In the genomic region with DNA sequence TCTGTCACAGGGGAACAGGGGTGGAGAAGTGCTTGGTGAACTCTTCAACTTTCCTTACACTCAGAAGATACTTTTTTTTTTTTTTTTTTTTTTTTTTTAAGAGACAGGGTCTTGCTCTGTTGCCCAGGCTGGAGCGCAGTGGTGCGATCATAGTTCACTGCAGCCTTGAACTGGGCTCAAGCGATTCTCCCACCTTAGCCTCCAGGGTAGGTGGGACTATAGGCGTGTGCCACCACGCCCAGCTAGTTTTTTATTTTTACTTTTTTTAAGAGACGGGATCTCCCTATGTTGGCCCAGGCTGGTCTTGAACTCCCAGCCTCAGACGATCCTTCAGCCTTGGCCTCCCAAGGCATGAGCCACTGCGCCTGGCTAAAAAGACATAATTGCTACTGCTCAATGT, we compare ENCODE assay signal across 28 cellular contexts.
"Had no signal": no experiment of that assay in that cellular context is flagged by ENCODE, and none has a peak within 500 bp of the region (broad histone marks: within the 10 kb centered on the region; RNA-seq: fewer than 3 reads in every experiment).

No MANE protein-coding gene starts in this region.

- H3K27ac Mint-ChIP-seq: activated naive CD4-positive, alpha-beta T cell treated with anti-CD3 and anti-CD28 coated beads, Interleukin-2, amount 50 U/mL, for 72 hours; activated T-helper 2 cell treated with anti-CD3 and anti-CD28 coated beads, Interferon-gamma antibody, Interleukin-2, Interleukin-4, amounts not matched to agents 10 μg/mL and 5 μg/mL and 100 μg/mL, durations not matched to agents 14 hours and 24 hours and 36 hours; nephron; progenitor cell of endocrine pancreas; T-helper 1 cell treated with Interleukin-12 subunit alpha and Interleukin-12 subunit beta and Interleukin-4 antibody, amounts not matched to agents 30 μg/mL and 1 μg/mL, for 36 hours had no signal

- H3K27ac ChIP-seq: ovary, testis, transverse colon, VCaP had no signal

- H3K27me3 Mint-ChIP-seq: progenitor cell of endocrine pancreas had no signal

- H3K4me3 Mint-ChIP-seq: immature natural killer cell; nephron; T-helper 1 cell treated with Interleukin-12 subunit alpha and Interleukin-12 subunit beta and Interleukin-4 antibody, amounts not matched to agents 30 μg/mL and 1 μg/mL, for 36 hours had no signal

- H3K36me3 ChIP-seq: ovary, transverse colon had no signal

- DNase-seq: activated CD4-positive, alpha-beta T cell treated with anti-CD3 and anti-CD28 coated beads for 48 hours; activated CD4-positive, alpha-beta T cell treated with anti-CD3 and anti-CD28 coated beads, Interleukin-2, amount 50 U/mL, for 48 hours; activated CD8-positive, alpha-beta memory T cell treated with anti-CD3 and anti-CD28 coated beads for 24 hours; anterior cingulate cortex; cerebellar nuclear complex; cortex of kidney; foreskin fibroblast; hypothalamus; immature natural killer cell; kidney; left colon; mammary epithelial cell; ovary; retina; stimulated activated CD4-positive, alpha-beta T cell treated with anti-CD3 and anti-CD28 coated beads, Interleukin-15, amount 100 ng/mL, for 24 hours; stimulated activated CD4-positive, alpha-beta T cell treated with anti-CD3 and anti-CD28 coated beads, Interleukin-2, amount 100 ng/mL, for 48 hours; stimulated activated naive CD4-positive, alpha-beta T cell treated with Interleukin-2 at 50 U/mL for 16 hours; SW 1271; T-helper 9 cell; testis had no signal

- ATAC-seq: activated CD4-positive, CD25-positive, alpha-beta regulatory T cell treated with anti-CD3 and anti-CD28 coated beads, Interleukin-2, amount 50 U/mL, for 24 hours; activated naive CD4-positive, alpha-beta T cell treated with anti-CD3 and anti-CD28 coated beads, Interleukin-2, amount 50 U/mL, for 72 hours; left colon had no signal

- H3K9me3 Mint-ChIP-seq: activated naive CD4-positive, alpha-beta T cell treated with anti-CD3 and anti-CD28 coated beads, Interleukin-2, amount 50 U/mL, for 72 hours; activated T-helper 2 cell treated with anti-CD3 and anti-CD28 coated beads, Interferon-gamma antibody, Interleukin-2, Interleukin-4, amounts not matched to agents 10 μg/mL and 5 μg/mL and 100 μg/mL, durations not matched to agents 14 hours and 24 hours and 36 hours; immature natural killer cell; nephron; T-helper 1 cell treated with Interleukin-12 subunit alpha and Interleukin-12 subunit beta and Interleukin-4 antibody, amounts not matched to agents 30 μg/mL and 1 μg/mL, for 36 hours had no signal

- H3K36me3 Mint-ChIP-seq: activated naive CD4-positive, alpha-beta T cell treated with anti-CD3 and anti-CD28 coated beads, Interleukin-2, amount 50 U/mL, for 72 hours had no signal

- H3K9me3 ChIP-seq: ovary, testis, transverse colon had no signal

- H3K4me3 ChIP-seq: ovary, testis, transverse colon had no signal

- H3K27me3 ChIP-seq: ovary, testis, transverse colon had no signal
